Comparison of ENCODE assay signal across 11 cellular contexts in genomic region chr6:65780691-65781090, GRCh38.
"Had no signal": no experiment of that assay in that cellular context is flagged by ENCODE, and none has a peak within 500 bp of the region (broad histone marks: within the 10 kb centered on the region; RNA-seq: fewer than 3 reads in every experiment).

No MANE protein-coding gene starts in this region.

- DNase-seq: GM23248, GOT3, H7, H9, HCEC 1CT, HFFc6 had no signal

- H2AFZ ChIP-seq: GM23248, GM23338 had no signal

- H3K4me3 ChIP-seq: GM23248, GM23338, HAP-1 had no signal

- H3K36me3 ChIP-seq: HAP-1 had no signal

- FAIRE-seq: H1, H54 had no signal

- H3K9me3 ChIP-seq: HAP-1 had no signal

- ATAC-seq: GM23338, HCT116 had no signal

- H3K27ac ChIP-seq: GM23248 had no signal

- H3K4me2 ChIP-seq: GM23338 had no signal

- H3K9ac ChIP-seq: GM23248 had no signal
